19 cellular contexts compared by ENCODE assay signal in the genomic region with DNA sequence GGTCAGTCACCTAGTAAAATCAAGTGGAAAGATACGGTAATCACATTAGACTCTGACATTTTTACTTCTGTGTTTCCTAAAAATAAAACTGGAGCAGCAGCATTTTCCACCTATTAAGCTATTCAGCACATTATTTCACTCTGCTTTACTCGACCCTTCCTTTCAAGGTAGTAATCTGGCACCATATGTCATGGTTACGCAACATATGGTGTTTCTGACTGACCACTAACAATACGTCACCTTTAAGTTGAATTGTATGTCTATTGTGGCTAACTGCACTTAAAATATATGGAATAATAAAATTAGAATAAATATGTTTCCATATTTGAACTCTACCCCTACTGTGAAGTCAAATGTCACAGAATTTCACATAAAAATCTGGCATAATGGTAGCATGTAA.
"Had no signal": no experiment of that assay in that cellular context is flagged by ENCODE, and none has a peak within 500 bp of the region (broad histone marks: within the 10 kb centered on the region; RNA-seq: fewer than 3 reads in every experiment).

No MANE protein-coding gene starts in this region.

- FAIRE-seq: endometrium had no signal

- H3K4me3 Mint-ChIP-seq: naive thymus-derived CD4-positive, alpha-beta T cell; stimulated activated naive B cell treated with anti-CD40 and anti-IgM and Interleukin-4, amounts not matched to agents 10 μg/mL and 1 μg/mL and 100 μg/mL, for 72 hours; stimulated activated naive CD8-positive, alpha-beta T cell treated with anti-CD3 and anti-CD28 coated beads, Interleukin-15, amount 100 ng/mL, for 72 hours had no signal

- H3K9me3 ChIP-seq: gastrocnemius medialis, sigmoid colon, thoracic aorta, transverse colon had no signal

- H3K9me3 Mint-ChIP-seq: naive thymus-derived CD4-positive, alpha-beta T cell; stimulated activated naive B cell treated with anti-CD40 and anti-IgM and Interleukin-4, amounts not matched to agents 10 μg/mL and 1 μg/mL and 100 μg/mL, for 72 hours; stimulated activated naive CD8-positive, alpha-beta T cell treated with anti-CD3 and anti-CD28 coated beads, Interleukin-15, amount 100 ng/mL, for 72 hours had no signal

- ATAC-seq: esophagus mucosa; gastrocnemius medialis; left lobe of liver; naive thymus-derived CD4-positive, alpha-beta T cell; stimulated activated naive B cell treated with anti-CD40 and anti-IgM and Interleukin-4, amounts not matched to agents 10 μg/mL and 1 μg/mL and 100 μg/mL, for 72 hours; stimulated activated naive CD8-positive, alpha-beta T cell treated with anti-CD3 and anti-CD28 coated beads, Interleukin-15, amount 100 ng/mL, for 72 hours had no signal

- H3K27me3 Mint-ChIP-seq: stimulated activated naive B cell treated with anti-CD40 and anti-IgM and Interleukin-4, amounts not matched to agents 10 μg/mL and 1 μg/mL and 100 μg/mL, for 72 hours; stimulated activated naive CD8-positive, alpha-beta T cell treated with anti-CD3 and anti-CD28 coated beads, Interleukin-15, amount 100 ng/mL, for 72 hours had no signal

- DNase-seq: cortex of kidney; dorsolateral prefrontal cortex; effector memory CD4-positive, alpha-beta T cell; gastrocnemius medialis; islet precursor cell; mammary epithelial cell; naive thymus-derived CD4-positive, alpha-beta T cell; posterior cingulate gyrus; sigmoid colon; stimulated activated CD4-positive, alpha-beta T cell treated with anti-CD3 and anti-CD28 coated beads, Interleukin-2, amount 100 ng/mL, for 24 hours; stimulated activated CD4-positive, alpha-beta T cell treated with anti-CD3 and anti-CD28 coated beads, Interleukin-4, amount 100 ng/mL, for 4 hours; stimulated activated naive B cell treated with anti-CD40 and anti-IgM and Interleukin-4, amounts not matched to agents 10 μg/mL and 1 μg/mL and 100 μg/mL, for 72 hours; stimulated activated naive CD8-positive, alpha-beta T cell treated with anti-CD3 and anti-CD28 coated beads, Interleukin-15, amount 100 ng/mL, for 72 hours; transverse colon had no signal

- H3K27ac ChIP-seq: gastrocnemius medialis, sigmoid colon, skin epidermis, thoracic aorta, transverse colon had no signal

- H3K27ac Mint-ChIP-seq: naive thymus-derived CD4-positive, alpha-beta T cell; stimulated activated naive B cell treated with anti-CD40 and anti-IgM and Interleukin-4, amounts not matched to agents 10 μg/mL and 1 μg/mL and 100 μg/mL, for 72 hours; stimulated activated naive CD8-positive, alpha-beta T cell treated with anti-CD3 and anti-CD28 coated beads, Interleukin-15, amount 100 ng/mL, for 72 hours had no signal

- H3K4me1 ChIP-seq: gastrocnemius medialis, sigmoid colon, transverse colon had no signal

- H3K27me3 ChIP-seq: dorsolateral prefrontal cortex, gastrocnemius medialis, sigmoid colon, transverse colon had no signal

- H3K4me3 ChIP-seq: dorsolateral prefrontal cortex, gastrocnemius medialis, sigmoid colon, skin epidermis, thoracic aorta, transverse colon had no signal

- H3K4me1 Mint-ChIP-seq: naive thymus-derived CD4-positive, alpha-beta T cell; stimulated activated naive CD8-positive, alpha-beta T cell treated with anti-CD3 and anti-CD28 coated beads, Interleukin-15, amount 100 ng/mL, for 72 hours had no signal

- H3K36me3 Mint-ChIP-seq: naive thymus-derived CD4-positive, alpha-beta T cell; stimulated activated naive B cell treated with anti-CD40 and anti-IgM and Interleukin-4, amounts not matched to agents 10 μg/mL and 1 μg/mL and 100 μg/mL, for 72 hours had no signal
